Comparison of ENCODE assay signal across 2 cellular contexts in the genomic region with DNA sequence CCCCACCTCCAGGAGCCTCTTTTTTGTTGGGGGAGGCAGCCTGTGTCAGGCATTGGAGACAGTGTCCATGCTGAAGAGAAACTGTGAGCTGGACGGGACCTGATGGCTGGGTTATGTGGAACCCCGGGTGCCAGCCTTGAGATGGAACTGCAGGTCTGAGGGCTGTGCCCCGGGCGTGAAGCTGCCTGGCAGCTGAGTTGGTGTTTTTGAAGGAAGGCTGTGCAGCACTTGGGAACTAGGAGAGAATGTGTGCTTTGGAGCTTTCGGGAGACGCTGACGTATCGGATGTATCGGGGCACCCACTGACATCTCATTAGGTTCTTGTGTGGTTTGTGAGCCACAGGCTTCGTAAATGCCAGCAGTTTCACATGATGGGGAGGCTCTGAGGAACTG.
TF ChIP-seq lines count a peak whose summit lies in the region.

No MANE protein-coding gene starts in this region.

TF ChIP-seq in HEK293T, 16 proteins besides CTCF, POLR2A, EP300 and RAD21:
- TF ChIP-seq BHLHE40 (IDR thresholded peaks at IDR 0.05; ENCODE audit: borderline replicate concordance) (no peak), NFRKB (IDR thresholded peaks at IDR 0.05) (no peak), ARNT (IDR thresholded peaks at IDR 0.05) (no peak), LEF1 (IDR thresholded peaks at IDR 0.05; ENCODE audit: borderline replicate concordance) (no peak), ZNF384 (IDR thresholded peaks at IDR 0.05) (no peak), ELF4 (IDR thresholded peaks at IDR 0.05) (no peak), TARDBP (IDR thresholded peaks at IDR 0.05) (no peak), CTBP1 (IDR thresholded peaks at IDR 0.05; ENCODE audit: borderline replicate concordance) (no peak), FOXA1 (IDR thresholded peaks at IDR 0.05) (no peak), FOXM1 (IDR thresholded peaks at IDR 0.05; ENCODE audit: borderline replicate concordance) (no peak)
- TF ChIP-seq, protein P1, sequence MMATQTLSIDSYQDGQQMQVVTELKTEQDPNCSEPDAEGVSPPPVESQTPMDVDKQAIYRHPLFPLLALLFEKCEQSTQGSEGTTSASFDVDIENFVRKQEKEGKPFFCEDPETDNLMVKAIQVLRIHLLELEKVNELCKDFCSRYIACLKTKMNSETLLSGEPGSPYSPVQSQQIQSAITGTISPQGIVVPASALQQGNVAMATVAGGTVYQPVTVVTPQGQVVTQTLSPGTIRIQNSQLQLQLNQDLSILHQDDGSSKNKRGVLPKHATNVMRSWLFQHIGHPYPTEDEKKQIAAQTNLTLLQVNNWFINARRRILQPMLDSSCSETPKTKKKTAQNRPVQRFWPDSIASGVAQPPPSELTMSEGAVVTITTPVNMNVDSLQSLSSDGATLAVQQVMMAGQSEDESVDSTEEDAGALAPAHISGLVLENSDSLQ (IDR thresholded peaks at IDR 0.05), result no peak
TF ChIP-seq in HEK293T: peak in this region for 0.

TF ChIP-seq in H1, 55 proteins besides CTCF, POLR2A, EP300 and RAD21:
- TF ChIP-seq, protein P2, sequence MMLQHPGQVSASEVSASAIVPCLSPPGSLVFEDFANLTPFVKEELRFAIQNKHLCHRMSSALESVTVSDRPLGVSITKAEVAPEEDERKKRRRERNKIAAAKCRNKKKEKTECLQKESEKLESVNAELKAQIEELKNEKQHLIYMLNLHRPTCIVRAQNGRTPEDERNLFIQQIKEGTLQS (IDR thresholded peaks at IDR 0.05; ENCODE audit: insufficient read depth, low read depth, low read length), result no peak
- TF ChIP-seq, protein P3, sequence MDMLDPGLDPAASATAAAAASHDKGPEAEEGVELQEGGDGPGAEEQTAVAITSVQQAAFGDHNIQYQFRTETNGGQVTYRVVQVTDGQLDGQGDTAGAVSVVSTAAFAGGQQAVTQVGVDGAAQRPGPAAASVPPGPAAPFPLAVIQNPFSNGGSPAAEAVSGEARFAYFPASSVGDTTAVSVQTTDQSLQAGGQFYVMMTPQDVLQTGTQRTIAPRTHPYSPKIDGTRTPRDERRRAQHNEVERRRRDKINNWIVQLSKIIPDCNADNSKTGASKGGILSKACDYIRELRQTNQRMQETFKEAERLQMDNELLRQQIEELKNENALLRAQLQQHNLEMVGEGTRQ (IDR thresholded peaks at IDR 0.05; ENCODE audit: low read length), result no peak
- peak; percentile 11 for TF ChIP-seq EZH2 (IDR thresholded peaks at IDR 0.05; ENCODE audit: low read depth, low read length, severe bottlenecking)
TF ChIP-seq in H1: peak in this region for 1.
